In the genomic region with DNA sequence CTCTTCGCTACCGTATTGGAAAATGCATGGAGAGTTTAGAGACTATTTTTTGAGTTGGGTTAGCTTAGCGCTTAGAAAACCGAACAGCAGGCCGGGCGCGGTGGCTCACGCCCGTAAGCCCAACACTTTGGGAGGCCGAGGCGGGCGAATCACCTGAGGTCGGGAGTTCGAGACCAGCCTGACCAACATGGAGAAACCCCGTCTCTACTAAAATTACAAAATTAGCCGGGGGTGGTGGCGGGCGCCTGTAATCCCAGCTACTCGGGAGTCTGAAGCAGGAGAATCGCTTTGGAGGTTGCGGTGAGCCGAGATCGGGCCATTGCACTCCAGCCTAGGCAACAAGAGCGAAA, we compare ENCODE assay signal across 6 cellular contexts. TPM values are rescaled to one million over a fixed set of nuclear protein-coding genes. Genes with fewer than 3 reads are reported as not detected.
DNase-seq lines count a peak whose midpoint lies in the region; ATAC-seq and TF ChIP-seq lines count a peak whose summit lies in the region.
"Not testable (repeated sequence)": the region's sequence is repeated elsewhere in the genome, so short reads cannot be mapped to it uniquely, and the experiment has no call there.

No MANE protein-coding gene starts in this region.

- H3K4me3 Mint-ChIP-seq in T-cell: peak overlapping the region; percentile 84 to 92 (median 92)
- peak overlapping the region; percentile 93 to 99 (median 97) for H3K4me3 Mint-ChIP-seq in brain
- peak overlapping the region; percentile 84 for H3K4me3 Mint-ChIP-seq in natural killer cell treated with Interleukin-12 subunit alpha and Interleukin-12 subunit beta and Interleukin-15 and Interleukin-18, amount 100 ng/mL, for 72 hours

- H3K27ac Mint-ChIP-seq in T-cell: peak overlapping the region; percentile 94 to 97
- peak overlapping the region; percentile 85 to 97 (median 95) for H3K27ac Mint-ChIP-seq in brain
- H3K27ac Mint-ChIP-seq in natural killer cell treated with Interleukin-12 subunit alpha and Interleukin-12 subunit beta and Interleukin-15 and Interleukin-18, amount 100 ng/mL, for 72 hours: peak overlapping the region; percentile 60 to 81

- H3K36me3 Mint-ChIP-seq in T-cell (peaks cover 12% of the 10 kb centered on the region), brain (peaks cover 21% of the 10 kb centered on the region)
- H3K36me3 Mint-ChIP-seq in natural killer cell treated with Interleukin-12 subunit alpha and Interleukin-12 subunit beta and Interleukin-15 and Interleukin-18, amount 100 ng/mL, for 72 hours: not testable (repeated sequence)

- 11 to 25% (median 16%) methylated on average over 20 to 24 of the region's 24 CpGs for WGBS in heart left ventricle, 4 donors

- TF ChIP-seq POLR2A in heart left ventricle (IDR thresholded peaks at IDR 0.05): not testable (repeated sequence)

- H3K4me1 Mint-ChIP-seq in T-cell (peaks cover 61 to 64% (median 61%) of the 10 kb centered on the region in 3 donors), brain (peaks cover 20% of the 10 kb centered on the region)
- H3K4me1 Mint-ChIP-seq in natural killer cell treated with Interleukin-12 subunit alpha and Interleukin-12 subunit beta and Interleukin-15 and Interleukin-18, amount 100 ng/mL, for 72 hours (ENCODE audit: low read depth in 2 of 2): peaks cover 28 to 36% of the 10 kb centered on the region in 2 donors

- H3K4me1 ChIP-seq in heart left ventricle (peaks cover 4 to 37% (median 14%) of the 10 kb centered on the region in 12 donors), thoracic aorta (ENCODE audit: control insufficient read depth in 1 of 2, low read depth in 2 of 2) (peaks cover 7 to 19% of the 10 kb centered on the region in 2 donors)

- intact Hi-C loops in heart left ventricle (cut with DNase I): loop anchor here in 9 of 10 donors (2.0 to 10.0 kb wide), 13 partner anchors 43 to 317 kb away; a partner anchor contains a TSS

- not testable (repeated sequence) for H3K27me3 Mint-ChIP-seq in T-cell; brain; natural killer cell treated with Interleukin-12 subunit alpha and Interleukin-12 subunit beta and Interleukin-15 and Interleukin-18, amount 100 ng/mL, for 72 hours

- not testable (repeated sequence) for H3K9me3 Mint-ChIP-seq in T-cell; brain; natural killer cell treated with Interleukin-12 subunit alpha and Interleukin-12 subunit beta and Interleukin-15 and Interleukin-18, amount 100 ng/mL, for 72 hours

- ATAC-seq in T-cell (replicated peaks in 1 of 4); heart left ventricle; natural killer cell treated with Interleukin-12 subunit alpha and Interleukin-12 subunit beta and Interleukin-15 and Interleukin-18, amount 100 ng/mL, for 72 hours; thoracic aorta (ENCODE audit: insufficient number of reproducible peaks, low FRiP score, low read depth): not testable (repeated sequence)

- TF ChIP-seq CTCF in GM12864 (IDR thresholded peaks at IDR 0.05; ENCODE audit: low read depth, low read length, missing control alignments); brain (conservative IDR thresholded peaks at IDR 0.05); heart left ventricle (IDR thresholded peaks at IDR 0.05); thoracic aorta (IDR thresholded peaks at IDR 0.05): not testable (repeated sequence)

- H3K36me3 ChIP-seq in heart left ventricle: peaks cover 0 to 20% (median 15%) of the 10 kb centered on the region in 9 donors
- H3K36me3 ChIP-seq in thoracic aorta: not testable (repeated sequence)

- CTCF ChIA-PET in T-cell (lab: Charles Lee): interaction anchor here in 1 of 2 donors (1.2 kb wide), 1 partner anchor 8 kb away, joined by 10 read pairs; no protein-coding TSS in a partner anchor

- peak overlapping the region in 11 of 12 donors; percentile 60 to 87 (median 70) for H3K27ac ChIP-seq in heart left ventricle
- H3K27ac ChIP-seq in thoracic aorta: peak overlapping the region; percentile 53 to 69

- DNase-seq in GM12864 (ENCODE audit: low read depth); T-cell; heart left ventricle; thoracic aorta (ENCODE audit: low spot score): not testable (repeated sequence)
- DNase-seq in natural killer cell treated with Interleukin-12 subunit alpha and Interleukin-12 subunit beta and Interleukin-15 and Interleukin-18, amount 100 ng/mL, for 72 hours (ENCODE audit: low spot score): peak; percentile 23

- H3K4me3 ChIP-seq in GM12864 (ENCODE audit: low read depth, low read length): peak overlapping the region; percentile 61
- peak overlapping the region; percentile 64 to 93 (median 80) for H3K4me3 ChIP-seq in heart left ventricle
- peak overlapping the region; percentile 97 for H3K4me3 ChIP-seq in thoracic aorta

- H3K27me3 ChIP-seq in heart left ventricle; thoracic aorta (replicated peaks; ENCODE audit: insufficient read depth): not testable (repeated sequence)

- H3K9me3 ChIP-seq in heart left ventricle, thoracic aorta: not testable (repeated sequence)

- POLR2A ChIA-PET in T-cell (lab: Charles Lee): not testable (repeated sequence)

RNA-seq across cellular contexts. Expression of a gene that starts 0.6 kb away (rescaled TPM):
- total RNA-seq in T-cell (10 to 100 TPM; 22.5 to 36.2 (median 32.6) TPM), heart left ventricle (10 to 100 TPM in 8 of 9 donors, 1 to 10 TPM in 1; 8.4 to 22.1 (median 15.7) TPM), thoracic aorta (10 to 100 TPM; 23.4 to 25.0 TPM)
- polyA plus RNA-seq in brain (ENCODE audit: insufficient read depth, low read depth, low replicate concordance) (29.2 TPM), heart left ventricle (10 to 100 TPM in 1 of 2 donors, 1 to 10 TPM in 1; 4.9 to 18.0 TPM)
- total RNA-seq in natural killer cell treated with Interleukin-12 subunit alpha and Interleukin-12 subunit beta and Interleukin-15 and Interleukin-18, amount 100 ng/mL, for 72 hours: 10 to 100 TPM in 1 of 2 donors, 1 to 10 TPM in 1; 4.3 to 10.8 TPM

RNA-seq across cellular contexts. Expression of a gene that starts 6.1 kb away (rescaled TPM):
- total RNA-seq in T-cell (not detected), heart left ventricle (not detected), thoracic aorta (not detected)
- polyA plus RNA-seq in brain (ENCODE audit: insufficient read depth, low read depth, low replicate concordance) (not detected), heart left ventricle (not detected)
- total RNA-seq in natural killer cell treated with Interleukin-12 subunit alpha and Interleukin-12 subunit beta and Interleukin-15 and Interleukin-18, amount 100 ng/mL, for 72 hours: not detected

RNA-seq across cellular contexts. Expression of a gene that starts 57.9 kb away (rescaled TPM):
- 10 to 100 TPM; 40.9 to 67.6 (median 55.6) TPM for total RNA-seq in T-cell
- polyA plus RNA-seq in brain (ENCODE audit: insufficient read depth, low read depth, low replicate concordance): 64.4 TPM
- 10 to 100 TPM; 30.3 to 61.9 (median 37.0) TPM for total RNA-seq in heart left ventricle
- 10 to 100 TPM; 38.6 to 39.1 TPM for polyA plus RNA-seq in heart left ventricle
- 10 to 100 TPM; 59.0 to 60.0 TPM for total RNA-seq in natural killer cell treated with Interleukin-12 subunit alpha and Interleukin-12 subunit beta and Interleukin-15 and Interleukin-18, amount 100 ng/mL, for 72 hours
- total RNA-seq in thoracic aorta: 10 to 100 TPM; 25.2 to 40.6 TPM

RNA-seq across cellular contexts. Expression of a gene that starts 58.1 kb away (rescaled TPM):
- total RNA-seq in T-cell: 1 to 10 TPM; 2.2 to 4.8 (median 4.3) TPM
- polyA plus RNA-seq in brain (ENCODE audit: insufficient read depth, low read depth, low replicate concordance): 0.78 TPM
- total RNA-seq in heart left ventricle: 1 to 10 TPM; 1.5 to 3.3 (median 1.8) TPM
- polyA plus RNA-seq in heart left ventricle: 1 to 10 TPM in 1 of 2 donors, under 1 TPM in 1; 0.65 to 1.4 TPM
- 1 to 10 TPM; 2.7 to 2.9 TPM for total RNA-seq in natural killer cell treated with Interleukin-12 subunit alpha and Interleukin-12 subunit beta and Interleukin-15 and Interleukin-18, amount 100 ng/mL, for 72 hours
- total RNA-seq in thoracic aorta: 1 to 10 TPM; 2.3 to 6.2 TPM
